In genomic region chr10:68406815-68407585, GRCh38 we compare ENCODE assay signal across 8 cellular contexts. TPM values are rescaled to one million over a fixed set of nuclear protein-coding genes. Genes with fewer than 3 reads are reported as not detected.
A peak's percentile ranks its signal among the peaks of the same experiment; 100 is the strongest.
DNase-seq lines count a peak whose midpoint lies in the region; ATAC-seq and TF ChIP-seq lines count a peak whose summit lies in the region.

TSS of gene RUFY2 (minus strand) at chr10:68407277. CDS start at chr10:68407189, 88 bp downstream.

- peak within 1 kb of the TSS; percentile 98 for H3K4me3 ChIP-seq in AG04450 (ENCODE audit: low read depth, low read length)

- CTCF ChIA-PET in AG04450 (lab: Charles Lee) = interaction anchor here (0.5 to 1.2 kb wide), 34 partner anchors 9 to 572 kb away, joined by 3 to 11 read pairs (median 3); partner anchors contain the start of genes DNA2 and TET1

- H3K9me3 ChIP-seq in AG04450 (ENCODE audit: control insufficient read depth, insufficient read depth, low read length) = peaks cover 7% of the 10 kb centered on the region; the same call in 1 of the 2 replicates

- POLR2A ChIA-PET in AG04450 (lab: Yijun Ruan, JAX) = interaction anchor here (0.5 to 0.7 kb wide), 5 partner anchors 27 to 193 kb away, joined by 3 to 4 read pairs (median 3); no protein-coding TSS in a partner anchor

- H3K27me3 ChIP-seq in AG04450 (ENCODE audit: control insufficient read depth, insufficient read depth, low read length) = no peaks in the 10 kb centered on the region

- TF ChIP-seq CTCF in AG04450 (IDR thresholded peaks at IDR 0.05; ENCODE audit: low read depth, low read length) = peak; percentile 18

- H3K27ac ChIP-seq in AG04450 (ENCODE audit: low read depth, low read length) = peak within 1 kb of the TSS; percentile 89

- ATAC-seq in GM18519 (IDR thresholded peaks at IDR 0.05; ENCODE audit: low FRiP score, unreplicated experiment) = peak; percentile 98
- ATAC-seq in HG03060 (IDR thresholded peaks at IDR 0.05; ENCODE audit: low read depth, unreplicated experiment) = peak; percentile 54
- peak; percentile 96 for ATAC-seq in activated CD4-positive, CD25-positive, alpha-beta regulatory T cell treated with anti-CD3 and anti-CD28 coated beads, Interleukin-2, amount 50 U/mL, for 24 hours

- DNase-seq in AG04450 (ENCODE audit: low read depth, low spot score) (peak; percentile 15), NCI-H2196 (lab: John Stamatoyannopoulos, UW; ENCODE audit: unreplicated experiment) (peak; percentile 57), cerebellum (ENCODE audit: low spot score) (peak; percentile 82), kidney tubule cell (ENCODE audit: low spot score) (peak; percentile 87)
- DNase-seq in stimulated activated CD4-positive, alpha-beta T cell treated with anti-CD3 and anti-CD28 coated beads, Interleukin-1b, Interleukin-23, amount 100 ng/mL, for 24 hours (ENCODE audit: low read depth in 4 of 4, low spot score in 1 of 4) = peak; percentile 50 to 66 (median 58)

RNA-seq across cellular contexts. Expression of gene RUFY2, which starts in this region (rescaled TPM):
- 10.7 and 14.7 TPM in 2 replicates for polyA plus RNA-seq in AG04450 (2011; rRNA removed)
- polyA minus RNA-seq in AG04450 (2011; rRNA and poly(A)+ RNA removed) = 8.4 and 17.8 TPM in 2 replicates
- 104 TPM for total RNA-seq in cerebellum

Comparison
In these comparisons a context has a peak if more than half of its experiments do, and no peak if none do; other contexts are left out.
1. Peak in every context shown above with its lines: DNase-seq, ATAC-seq, H3K4me3 ChIP-seq and H3K27ac ChIP-seq.
2. DNase-seq: peak in every context shown above with its lines; median percentile 87 in kidney tubule cell; 82 in cerebellum; 58 in stimulated activated CD4-positive, alpha-beta T cell treated with anti-CD3 and anti-CD28 coated beads, Interleukin-1b, Interleukin-23, amount 100 ng/mL, for 24 hours; 57 in NCI-H2196; 15 in AG04450.